Comparison of ENCODE assay signal across 9 cellular contexts in genomic region chr9:8733096-8733954, GRCh38.
DNase-seq lines count a peak whose midpoint lies in the region; ATAC-seq and TF ChIP-seq lines count a peak whose summit lies in the region.
"Had no signal": no experiment of that assay in that cellular context is flagged by ENCODE, and none has a peak within 500 bp of the region (broad histone marks: within the 10 kb centered on the region; RNA-seq: fewer than 3 reads in every experiment).

No MANE protein-coding gene starts in this region.

- H3K9me3 ChIP-seq in tibial artery: no peaks in the 10 kb centered on the region

- intact Hi-C loops in tibial artery (cut with DNase I; ENCODE audit: low total_unique reads): no loop called here

- CTCF ChIA-PET in T-cell (lab: Charles Lee): no interaction called here

- no peaks in the 10 kb centered on the region for H3K36me3 Mint-ChIP-seq in T-cell

- no peak for TF ChIP-seq CTCF in choroid plexus epithelial cell (conservative IDR thresholded peaks at IDR 0.05; ENCODE audit: low read depth, low read length)
- no peak for TF ChIP-seq CTCF in tibial artery (IDR thresholded peaks at IDR 0.05)

- DNase-seq in NCI-H2029 treated with DMSO at 0.1 percent for 48 hours (lab: John Stamatoyannopoulos, UW): peak; percentile 5
- no peak for DNase-seq in NCI-H2029 (lab: John Stamatoyannopoulos, UW)
- peak; percentile 29 for DNase-seq in choroid plexus epithelial cell (ENCODE audit: low read depth)
- DNase-seq in left kidney (ENCODE audit: low read depth, low spot score): peak; percentile 78
- peak in 1 of 2 donors; percentile 37 for DNase-seq in tibial artery
- DNase-seq in T-cell: no peak
- DNase-seq: effector CD4-positive, alpha-beta T cell had no signal

- H3K4me1 ChIP-seq in tibial artery: peaks cover 0 to 12% (median 4%) of the 10 kb centered on the region in 4 donors

- no peaks in the 10 kb centered on the region for H3K4me1 Mint-ChIP-seq in T-cell

- no peaks in the 10 kb centered on the region for H3K27me3 ChIP-seq in tibial artery

- H3K4me3 ChIP-seq in choroid plexus epithelial cell (ENCODE audit: low read depth, low read length): peak overlapping the region; percentile 33
- peak overlapping the region; percentile 32 to 41 for H3K4me3 ChIP-seq in tibial artery

- no peak overlapping the region for H3K4me3 Mint-ChIP-seq in T-cell

- no peaks in the 10 kb centered on the region for H3K9me3 Mint-ChIP-seq in T-cell

- POLR2A ChIA-PET in T-cell (lab: Charles Lee): no interaction called here

- no peaks in the 10 kb centered on the region for H3K36me3 ChIP-seq in tibial artery

- ATAC-seq in HG03095 (IDR thresholded peaks at IDR 0.05; ENCODE audit: unreplicated experiment) (no peak), HG02623 (IDR thresholded peaks at IDR 0.05; ENCODE audit: unreplicated experiment) (no peak), T-cell (replicated peaks in 1 of 4) (no peak)

- peaks cover 2 to 4% of the 10 kb centered on the region in 2 donors for H3K27me3 Mint-ChIP-seq in T-cell

- H3K27ac Mint-ChIP-seq in T-cell: no peak overlapping the region

- no peak overlapping the region for H3K27ac ChIP-seq in tibial artery

Comparison
In these comparisons a context has a peak if more than half of its experiments do, and no peak if none do; other contexts are left out.
1. DNase-seq: peak in NCI-H2029 treated with DMSO at 0.1 percent for 48 hours (single experiment), choroid plexus epithelial cell (single experiment) and left kidney (single experiment); none in NCI-H2029 (single experiment) and T-cell (0 of 34).